8 cellular contexts compared by ENCODE assay signal in the genomic region with DNA sequence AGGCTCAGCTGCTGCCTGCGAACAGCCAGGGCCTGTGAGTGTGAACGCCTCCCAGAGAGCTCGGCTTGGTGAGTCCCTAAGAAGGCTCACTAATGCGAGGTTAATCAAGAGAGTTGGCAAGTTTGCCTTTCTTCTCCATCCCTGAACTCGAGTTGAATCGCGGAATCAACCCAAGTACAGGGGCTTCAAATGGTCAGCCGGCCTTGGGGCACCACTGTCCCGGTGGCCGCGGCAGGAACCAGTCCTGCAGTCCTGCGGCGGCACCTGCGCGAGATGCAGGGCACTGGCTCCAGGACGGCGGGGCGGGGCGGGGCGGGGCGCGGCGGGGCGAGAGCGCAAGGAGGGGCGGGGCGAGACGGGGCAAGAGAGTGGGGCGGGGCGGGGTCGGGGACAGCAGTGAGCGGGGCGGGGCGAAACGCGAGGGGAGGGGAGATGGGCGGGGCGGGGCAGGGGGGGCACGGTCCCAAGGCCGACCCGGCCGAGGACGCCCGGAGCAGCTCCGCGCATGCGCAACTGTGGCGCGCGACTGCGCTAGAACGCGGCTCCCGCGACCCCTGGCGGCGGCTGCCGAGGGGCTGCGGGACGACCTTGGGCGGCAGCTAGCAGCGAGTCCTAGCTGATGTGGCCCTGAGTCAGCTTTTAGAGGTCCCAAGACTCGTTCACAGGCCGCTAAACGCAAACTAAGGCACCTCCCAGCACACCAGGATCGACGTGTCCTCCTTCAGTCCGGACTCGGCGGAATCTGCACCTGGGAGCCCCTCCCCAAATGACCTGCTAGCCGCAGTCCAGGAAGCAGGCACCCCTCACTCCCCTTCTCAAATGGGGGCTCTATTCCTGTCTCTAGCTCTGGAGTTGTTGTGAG. TPM values are rescaled to one million over a fixed set of nuclear protein-coding genes. Genes with fewer than 3 reads are reported as not detected.
DNase-seq lines count a peak whose midpoint lies in the region; ATAC-seq, FAIRE-seq and TF ChIP-seq lines count a peak whose summit lies in the region.

No MANE protein-coding gene starts in this region.

- H4K20me1 ChIP-seq in HepG2 (ENCODE audit: insufficient read depth, low read length): no peaks in the 10 kb centered on the region

- peaks cover 2% of the 10 kb centered on the region; the same call in 1 of the 2 replicates for H3K9me3 ChIP-seq in HepG2 (ENCODE audit: low read length)

- CTCF ChIA-PET in BJ (lab: Yijun Ruan, JAX): interaction anchor here (0.7 to 5.3 kb wide), 26 partner anchors 9 to 502 kb away, joined by 3 to 64 read pairs (median 6); a partner anchor contains a TSS
- CTCF ChIA-PET in HepG2 (lab: Yijun Ruan, JAX; ENCODE audit: low intra/inter-chr PET ratio, low total read pairs): interaction anchor here (1.3 kb wide), 1 partner anchor 359 kb away, joined by 11 read pairs; no protein-coding TSS in a partner anchor

- ATAC-seq in HG03432 (IDR thresholded peaks at IDR 0.05; ENCODE audit: unreplicated experiment) (peak; percentile 92), HepG2 (peak; percentile 95)

- FAIRE-seq in HepG2 (lab: Jason Lieb, UNC): no peak

- DNase-seq in BJ (ENCODE audit: low read depth) (peak; percentile 47), NCI-H460 (ENCODE audit: extremely low read depth, low read depth) (peak; percentile 91), cortex of kidney (lab: John Stamatoyannopoulos, UW) (peak; percentile 61), HepG2 (ENCODE audit: low spot score) (peak; percentile 79)
- peak; percentile 95 for DNase-seq in activated CD4-positive, alpha-beta T cell treated with anti-CD3 and anti-CD28 coated beads for 48 hours
- DNase-seq in stimulated activated CD4-positive, alpha-beta T cell treated with anti-CD3 and anti-CD28 coated beads, Interleukin-2, amount 100 ng/mL, for 48 hours: peak; percentile 95 to 98

- TF ChIP-seq CTCF in BJ (IDR thresholded peaks at IDR 0.05; ENCODE audit: insufficient read depth, low read depth, low read length) (peak; percentile 81), HepG2 (CRISPR knock-in tag; IDR thresholded peaks at IDR 0.05) (peak; percentile 92)

- TF ChIP-seq EP300 in HepG2 (IDR thresholded peaks at IDR 0.05; ENCODE audit: low read depth in 2 of 2, low read length in 2 of 2) (no peak), HepG2 (CRISPR knock-in tag; IDR thresholded peaks at IDR 0.05; ENCODE audit: borderline replicate concordance) (no peak)

- no peaks in the 10 kb centered on the region for H3K36me3 ChIP-seq in BJ (ENCODE audit: control insufficient read depth, insufficient read depth, low read length)
- H3K36me3 ChIP-seq in HepG2 (replicated peaks in 1 of 2; ENCODE audit: control insufficient read depth in 1 of 2, insufficient read depth in 2 of 2, low read length in 2 of 2): no peaks in the 10 kb centered on the region

- H2AFZ ChIP-seq in HepG2 (ENCODE audit: low read length): peak overlapping the region; percentile 84

- no TSS peak for BruUV-seq in HepG2 (replicated peaks; lab: Mats Ljungman, UMichigan)

- peak overlapping the region; percentile 59 for H3K27ac ChIP-seq in HepG2 (ENCODE audit: extremely low read length, insufficient read depth, low read length)

- peak; percentile 78 for TF ChIP-seq RAD21 in HepG2 (CRISPR knock-in tag; IDR thresholded peaks at IDR 0.05)

- intact Hi-C loops in HepG2 (cut with micrococcal nuclease; ENCODE audit: unreplicated experiment): loop anchor here (5.0 kb wide), 2 partner anchors 361 to 456 kb away; a partner anchor contains a TSS

- no peaks in the 10 kb centered on the region for H3K79me2 ChIP-seq in HepG2 (ENCODE audit: insufficient read depth, low read length)

- H3K4me3 ChIP-seq in BJ (ENCODE audit: low read depth, low read length) (peak overlapping the region; percentile 45), HepG2 (replicated peaks in 1 of 3; ENCODE audit: insufficient read depth in 1 of 3, low read depth in 2 of 3, low read length in 3 of 3) (peak overlapping the region; percentile 53 to 85 (median 63); a peak in 5 of 6 replicates)

- no peaks in the 10 kb centered on the region for H3K27me3 ChIP-seq in BJ (ENCODE audit: control insufficient read depth, insufficient read depth, low read length)
- H3K27me3 ChIP-seq in HepG2 (ENCODE audit: control insufficient read depth in 1 of 2, insufficient read depth in 2 of 2, low read length in 2 of 2): no peaks in the 10 kb centered on the region

- H3K4me1 ChIP-seq in HepG2 (ENCODE audit: insufficient read depth, low read length): peaks cover 15% of the 10 kb centered on the region

- WGBS in HepG2 (ENCODE audit: low lambda C conversion rate): 8% methylated on average over 33 of the region's 71 CpGs

- H3K4me2 ChIP-seq in HepG2 (ENCODE audit: low read depth, low read length): peak overlapping the region; percentile 100

- in situ Hi-C loops in HepG2 (cut with HindIII; ENCODE audit: extremely low pct_ligation_motif_present, low pct_unique_long_range_greater_than_20kb): no loop called here

- POLR2A ChIA-PET in BJ (lab: Charles Lee): no interaction called here
- POLR2A ChIA-PET in HepG2 (lab: Yijun Ruan, JAX): interaction anchor here (1.2 to 1.5 kb wide), 2 partner anchors 245 to 413 kb away, joined by 3 to 4 read pairs; no protein-coding TSS in a partner anchor

- TF ChIP-seq POLR2A in GM19193 (IDR thresholded peaks at IDR 0.05; ENCODE audit: extremely low read depth, insufficient read depth, insufficient read length) (peak; percentile 67), HepG2 (IDR thresholded peaks at IDR 0.05; ENCODE audit: insufficient read depth in 1 of 2, low read depth in 2 of 2, low read length in 2 of 2) (peak; percentile 57 to 64)

- H3K9ac ChIP-seq in HepG2 (ENCODE audit: insufficient read depth, low read depth, low read length): peak overlapping the region; percentile 93

TF ChIP-seq in HepG2, 621 proteins besides CTCF, POLR2A, EP300 and RAD21 (continues in another document):
- TF ChIP-seq ZNF343 (CRISPR knock-in tag; IDR thresholded peaks at IDR 0.05) (no peak), ZNF446 (CRISPR knock-in tag; IDR thresholded peaks at IDR 0.05) (no peak), ZFP36L2 (CRISPR knock-in tag; IDR thresholded peaks at IDR 0.05) (no peak), TOPORS (CRISPR knock-in tag; IDR thresholded peaks at IDR 0.05) (no peak), SP5 (CRISPR knock-in tag; IDR thresholded peaks at IDR 0.05; ENCODE audit: borderline replicate concordance, low read depth) (0 out of 2 replicates have a peak, but pooled peaks have one; percentile 22), ATAD3A (CRISPR knock-in tag; IDR thresholded peaks at IDR 0.05) (no peak), MTF1 (CRISPR knock-in tag; IDR thresholded peaks at IDR 0.05) (no peak), SMAD9 (CRISPR knock-in tag; IDR thresholded peaks at IDR 0.05) (no peak), SMARCC2 (IDR thresholded peaks at IDR 0.05) (no peak), ZNF468 (CRISPR knock-in tag; IDR thresholded peaks at IDR 0.05) (no peak), KAT2B (IDR thresholded peaks at IDR 0.05; ENCODE audit: borderline replicate concordance, low read depth, low read length) (no peak), ZNF441 (CRISPR knock-in tag; IDR thresholded peaks at IDR 0.05; ENCODE audit: borderline replicate concordance) (no peak)
- TF ChIP-seq, protein P1, sequence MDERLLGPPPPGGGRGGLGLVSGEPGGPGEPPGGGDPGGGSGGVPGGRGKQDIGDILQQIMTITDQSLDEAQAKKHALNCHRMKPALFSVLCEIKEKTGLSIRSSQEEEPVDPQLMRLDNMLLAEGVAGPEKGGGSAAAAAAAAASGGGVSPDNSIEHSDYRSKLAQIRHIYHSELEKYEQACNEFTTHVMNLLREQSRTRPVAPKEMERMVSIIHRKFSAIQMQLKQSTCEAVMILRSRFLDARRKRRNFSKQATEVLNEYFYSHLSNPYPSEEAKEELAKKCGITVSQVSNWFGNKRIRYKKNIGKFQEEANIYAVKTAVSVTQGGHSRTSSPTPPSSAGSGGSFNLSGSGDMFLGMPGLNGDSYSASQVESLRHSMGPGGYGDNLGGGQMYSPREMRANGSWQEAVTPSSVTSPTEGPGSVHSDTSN (CRISPR knock-in tag; IDR thresholded peaks at IDR 0.05): no peak

RNA-seq across cellular contexts. Expression of a gene that starts 58.0 kb away (rescaled TPM):
- polyA plus RNA-seq in BJ (2011; rRNA removed): 34.0 and 46.9 TPM in 2 replicates
- 51.7 and 62.0 TPM in 2 replicates for polyA minus RNA-seq in BJ (2011; rRNA and poly(A)+ RNA removed)
- 35.0 and 40.9 TPM in 2 replicates for total RNA-seq in NCI-H460 (2014; rRNA removed; shearing (Covaris generic))
- 23.7 and 23.8 TPM in 2 replicates for polyA plus RNA-seq in NCI-H460 (2014; cell fraction: nucleus; rRNA removed)
- total RNA-seq in HepG2 (2016; rRNA removed; fragmentation: Illumina TruSeq; extraction: Trizol): 1.3 and 2.4 TPM in 2 replicates
- total RNA-seq in HepG2 (2016; cell fraction: cytosol; rRNA removed; fragmentation: Illumina TruSeq; extraction: Trizol; ENCODE audit: low read depth): 2.6 and 3.2 TPM in 2 replicates
- total RNA-seq in HepG2 (2016; cell fraction: insoluble cytoplasmic fraction; rRNA removed; fragmentation: Illumina TruSeq; extraction: Trizol): 2.0 TPM in 2 replicates
- total RNA-seq in HepG2 (2016; cell fraction: membrane; rRNA removed; fragmentation: Illumina TruSeq; extraction: Trizol): 7.9 and 8.4 TPM in 2 replicates
- 1.1 and 2.2 TPM in 2 replicates for total RNA-seq in HepG2 (2016; cell fraction: nucleus; rRNA removed; fragmentation: Illumina TruSeq; extraction: Trizol)
- 3.2 and 4.5 TPM in 2 replicates for polyA plus RNA-seq in HepG2 (2011; rRNA removed)
- 2.5 and 3.9 TPM in 2 replicates for polyA plus RNA-seq in HepG2 (2011; cell fraction: cytosol; rRNA removed)
- 2.6 and 2.8 TPM in 2 replicates for polyA plus RNA-seq in HepG2 (2011; cell fraction: nucleus; rRNA removed)
- 3.0 and 5.4 TPM in 2 replicates for polyA plus RNA-seq in HepG2 (2012)
- polyA plus RNA-seq in HepG2 (2016; cell fraction: cytosol; fragmentation: Illumina TruSeq; extraction: Trizol; ENCODE audit: low read depth): 4.6 and 7.5 TPM in 2 replicates
- 3.9 and 4.3 TPM in 2 replicates for polyA plus RNA-seq in HepG2 (2016; cell fraction: insoluble cytoplasmic fraction; fragmentation: Illumina TruSeq; extraction: Trizol; ENCODE audit: low read depth)
- 8.4 and 12.0 TPM in 2 replicates for polyA plus RNA-seq in HepG2 (2016; cell fraction: membrane; fragmentation: Illumina TruSeq; extraction: Trizol; ENCODE audit: low read depth)
- 3.6 and 5.4 TPM in 2 replicates for polyA plus RNA-seq in HepG2 (2016; cell fraction: nucleus; fragmentation: Illumina TruSeq; extraction: Trizol; ENCODE audit: insufficient read depth, low read depth)
- 6.2 and 22.2 TPM in 2 replicates for polyA minus RNA-seq in HepG2 (2011; rRNA and poly(A)+ RNA removed; ENCODE audit: low replicate concordance)
- 4.2 and 9.8 TPM in 2 replicates for polyA minus RNA-seq in HepG2 (2011; cell fraction: cytosol; rRNA and poly(A)+ RNA removed)
- 1.8 and 3.2 TPM in 2 replicates for polyA minus RNA-seq in HepG2 (2011; cell fraction: nucleus; rRNA and poly(A)+ RNA removed)

Comparison
In these comparisons a context has a peak if more than half of its experiments do, and no peak if none do; other contexts are left out.
1. Peak in every context shown above with its lines: DNase-seq, ATAC-seq, H3K4me3 ChIP-seq and H3K27ac ChIP-seq.